8 cellular contexts compared by ENCODE assay signal in the genomic region with DNA sequence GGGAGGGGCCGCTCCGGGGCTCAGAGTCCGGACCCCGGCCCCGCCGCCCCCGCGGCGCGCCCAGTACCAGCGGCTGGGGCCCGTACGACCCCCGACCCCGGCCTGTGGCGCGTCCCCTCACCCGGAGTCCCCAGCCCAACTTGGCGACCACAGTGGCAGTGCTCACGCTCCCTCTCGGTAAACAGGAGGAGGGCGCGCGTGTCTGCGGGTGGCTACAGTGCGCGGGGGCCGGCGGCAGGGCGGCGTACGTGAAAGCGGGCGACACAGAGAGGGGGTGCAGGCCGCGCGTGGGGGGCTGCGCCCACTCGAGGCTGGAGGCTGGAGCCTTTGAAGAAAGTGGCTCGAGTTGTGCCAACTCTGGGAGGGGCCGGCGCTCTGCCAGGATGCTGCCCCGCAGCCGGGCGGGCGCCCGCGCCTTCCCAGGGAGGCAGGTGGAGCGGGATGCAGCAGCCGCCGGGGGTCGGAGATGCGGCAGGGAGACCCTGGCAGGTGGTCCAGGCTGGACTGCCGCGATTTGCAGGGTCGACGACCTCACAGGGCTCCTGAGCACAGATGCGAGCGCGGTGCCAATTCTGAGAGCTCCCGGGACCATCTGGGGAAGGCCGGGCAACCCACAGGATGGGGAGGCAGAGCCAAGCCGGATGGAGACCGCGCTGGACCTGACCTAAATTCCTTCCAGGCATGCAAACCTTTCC. TPM values are rescaled to one million over a fixed set of nuclear protein-coding genes. Genes with fewer than 3 reads are reported as not detected.
A peak's percentile ranks its signal among the peaks of the same experiment; 100 is the strongest.
DNase-seq lines count a peak whose midpoint lies in the region; ATAC-seq and TF ChIP-seq lines count a peak whose summit lies in the region.

No MANE protein-coding gene starts in this region.

- intact Hi-C loops in left cardiac atrium (cut with DNase I): loop anchor here (1.0 to 5.0 kb wide), 4 partner anchors 103 to 161 kb away; no protein-coding TSS in a partner anchor

- no peaks in the 10 kb centered on the region for H3K36me3 Mint-ChIP-seq in progenitor cell of endocrine pancreas (ENCODE audit: insufficient read depth)

- peaks cover 53% of the 10 kb centered on the region for H3K27me3 Mint-ChIP-seq in progenitor cell of endocrine pancreas

- TF ChIP-seq CTCF in progenitor cell of endocrine pancreas (IDR thresholded peaks at IDR 0.05; ENCODE audit: unreplicated experiment): no peak

- H3K27ac Mint-ChIP-seq in progenitor cell of endocrine pancreas: no peak overlapping the region

- peak overlapping the region; percentile 60 for H3K4me3 Mint-ChIP-seq in progenitor cell of endocrine pancreas (ENCODE audit: low read depth)

- no peaks in the 10 kb centered on the region for H3K9me3 Mint-ChIP-seq in progenitor cell of endocrine pancreas (ENCODE audit: low read depth)

- H3K4me1 Mint-ChIP-seq in progenitor cell of endocrine pancreas (ENCODE audit: low read depth): peaks cover 1% of the 10 kb centered on the region

- DNase-seq in NCI-H345 (lab: John Stamatoyannopoulos, UW) (peak; percentile 3), NCI-H345 treated with DMSO at 0.1 percent for 48 hours (lab: John Stamatoyannopoulos, UW; ENCODE audit: unreplicated experiment) (no peak), left cardiac atrium (peak; percentile 61), progenitor cell of endocrine pancreas (ENCODE audit: low spot score, unreplicated experiment) (no peak), ureter (ENCODE audit: low spot score) (no peak)
- peak; percentile 38 for DNase-seq in activated naive CD4-positive, alpha-beta T cell treated with anti-CD3 and anti-CD28 coated beads, Interleukin-2, amount 50 U/mL, for 16 hours

- peak; percentile 54 to 68 for ATAC-seq in left cardiac atrium
- no peak for ATAC-seq in GM21825 (IDR thresholded peaks at IDR 0.05; ENCODE audit: unreplicated experiment)
- ATAC-seq in GM21737 (IDR thresholded peaks at IDR 0.05; ENCODE audit: unreplicated experiment): no peak

RNA-seq across cellular contexts. Expression of gene PTPRE, which starts 0.7 kb away (rescaled TPM):
- 10 to 100 TPM; 14.2 to 24.3 TPM for total RNA-seq in left cardiac atrium
- 1.9 and 2.4 TPM in 2 replicates for total RNA-seq in progenitor cell of endocrine pancreas
- total RNA-seq in ureter: 33.0 TPM

RNA-seq across cellular contexts. Expression of gene CLRN3, which starts 14.8 kb away (rescaled TPM):
- total RNA-seq in left cardiac atrium: not detected
- total RNA-seq in progenitor cell of endocrine pancreas: 2.7 and 3.2 TPM in 2 replicates
- total RNA-seq in ureter: not detected

Comparison
In these comparisons a context has a peak if more than half of its experiments do, and no peak if none do; other contexts are left out.
1. DNase-seq: peak in NCI-H345 (single experiment), activated naive CD4-positive, alpha-beta T cell treated with anti-CD3 and anti-CD28 coated beads, Interleukin-2, amount 50 U/mL, for 16 hours (single experiment) and left cardiac atrium (single experiment); none in NCI-H345 treated with DMSO at 0.1 percent for 48 hours (single experiment), progenitor cell of endocrine pancreas (single experiment) and ureter (single experiment).
2. ATAC-seq: peak in left cardiac atrium (2 of 2); none in GM21825 (single experiment) and GM21737 (single experiment).